Comparison of ENCODE assay signal across 20 cellular contexts in the genomic region with DNA sequence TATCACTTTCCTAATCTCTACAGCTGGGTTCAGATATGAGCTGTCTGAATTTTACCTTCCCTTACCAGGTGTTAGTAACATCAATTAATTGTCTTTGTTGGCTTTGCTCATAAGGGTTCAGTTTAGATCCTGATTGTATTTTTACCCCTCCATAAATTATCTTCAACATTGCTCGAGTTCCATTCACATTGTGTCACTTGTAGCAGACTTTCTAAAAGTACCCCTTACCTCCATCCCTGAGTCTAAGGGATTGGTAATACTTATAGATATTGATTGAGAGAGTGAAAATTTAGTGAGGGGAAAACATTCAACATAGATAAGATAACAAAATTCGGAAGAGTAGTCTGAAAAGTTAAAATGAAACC. TPM values are rescaled to one million over a fixed set of nuclear protein-coding genes. Genes with fewer than 3 reads are reported as not detected.
DNase-seq lines count a peak whose midpoint lies in the region; ATAC-seq and TF ChIP-seq lines count a peak whose summit lies in the region.
"Had no signal": no experiment of that assay in that cellular context is flagged by ENCODE, and none has a peak within 500 bp of the region (broad histone marks: within the 10 kb centered on the region; RNA-seq: fewer than 3 reads in every experiment).

No MANE protein-coding gene starts in this region.

- H3K27me3 Mint-ChIP-seq in MCF 10A (ENCODE audit: insufficient read depth, unreplicated experiment) = no peaks in the 10 kb centered on the region

- TF ChIP-seq POLR2A in breast epithelium (IDR thresholded peaks at IDR 0.05) = no peak

- ATAC-seq in left lung (peak; percentile 7), HG03457 (IDR thresholded peaks at IDR 0.05; ENCODE audit: unreplicated experiment) (no peak), GM21447 (IDR thresholded peaks at IDR 0.05; ENCODE audit: unreplicated experiment) (no peak)
- ATAC-seq: activated naive CD4-positive, alpha-beta T cell treated with anti-CD3 and anti-CD28 coated beads, Interleukin-2, amount 50 U/mL, for 72 hours; activated T-cell treated with anti-CD3 and anti-CD28 coated beads, Interleukin-2, amount 50 U/mL, for 4 hours; pancreas; T-helper 17 cell had no signal

- CTCF ChIA-PET in MCF 10A (lab: Yijun Ruan, JAX) = interaction anchor here (0.6 to 4.3 kb wide), 6 partner anchors 19 to 792 kb away, joined by 3 to 20 read pairs (median 4); no protein-coding TSS in a partner anchor

- DNase-seq in MCF 10A (ENCODE audit: unreplicated experiment) (no peak), breast epithelium (ENCODE audit: low spot score in 2 of 2) (no peak), ascending aorta (ENCODE audit: low spot score in 2 of 2) (no peak), left lung (no peak), NCI-H146 treated with DMSO at 0.1 percent for 48 hours (lab: John Stamatoyannopoulos, UW; ENCODE audit: unreplicated experiment) (no peak)
- DNase-seq: activated CD4-positive, alpha-beta memory T cell treated with anti-CD3 and anti-CD28 coated beads, Interleukin-2, amount 10 ng/mL, durations not matched to agents 7 days and 5 days; activated T-cell treated with anti-CD3 and anti-CD28 coated beads, Interleukin-2, amount 50 U/mL, for 4 hours; effector CD8-positive, alpha-beta T cell; islet precursor cell; NCI-H146; pancreas; small intestine; T-helper 17 cell; testis had no signal

- H3K27me3 ChIP-seq in breast epithelium (no peaks in the 10 kb centered on the region), ascending aorta (no peaks in the 10 kb centered on the region), left lung (no peaks in the 10 kb centered on the region), subcutaneous abdominal adipose tissue (ENCODE audit: control insufficient read depth in 5 of 5, insufficient read depth in 4 of 5, low read length in 5 of 5) (no peaks in the 10 kb centered on the region)
- H3K27me3 ChIP-seq: hepatocyte, pancreas, testis had no signal

- no peaks in the 10 kb centered on the region for H3K4me1 ChIP-seq in breast epithelium
- H3K4me1 ChIP-seq in ascending aorta = peaks cover 5 to 34% of the 10 kb centered on the region in 2 donors
- peaks cover 23 to 28% of the 10 kb centered on the region in 2 donors for H3K4me1 ChIP-seq in left lung
- H3K4me1 ChIP-seq in subcutaneous abdominal adipose tissue (ENCODE audit: control insufficient read depth in 5 of 5, insufficient read depth in 5 of 5, low read length in 5 of 5) = peaks cover 0 to 37% (median 9%) of the 10 kb centered on the region in 5 donors
- H3K4me1 ChIP-seq: pancreas, testis had no signal

- no peaks in the 10 kb centered on the region for H3K36me3 Mint-ChIP-seq in MCF 10A (ENCODE audit: insufficient read depth, unreplicated experiment)

- BruUV-seq in MCF 10A (replicated peaks; lab: Mats Ljungman, UMichigan) = no TSS peak

- H3K36me3 ChIP-seq in breast epithelium = no peaks in the 10 kb centered on the region
- H3K36me3 ChIP-seq in ascending aorta = no peaks in the 10 kb centered on the region
- H3K36me3 ChIP-seq in left lung = no peaks in the 10 kb centered on the region
- no peaks in the 10 kb centered on the region for H3K36me3 ChIP-seq in subcutaneous abdominal adipose tissue (ENCODE audit: control insufficient read depth in 5 of 5, insufficient read depth in 5 of 5, low read length in 5 of 5)
- H3K36me3 ChIP-seq: pancreas had no signal

- H3K9me3 ChIP-seq in breast epithelium (no peaks in the 10 kb centered on the region), ascending aorta (no peaks in the 10 kb centered on the region), left lung (no peaks in the 10 kb centered on the region), subcutaneous abdominal adipose tissue (ENCODE audit: control insufficient read depth in 5 of 5, low read length in 5 of 5) (no peaks in the 10 kb centered on the region)
- H3K9me3 ChIP-seq: pancreas, testis had no signal

- H3K9me3 Mint-ChIP-seq in MCF 10A (ENCODE audit: unreplicated experiment) = no peaks in the 10 kb centered on the region
- H3K9me3 Mint-ChIP-seq: activated CD4-positive, alpha-beta memory T cell treated with anti-CD3 and anti-CD28 coated beads, Interleukin-2, amount 10 ng/mL, durations not matched to agents 7 days and 5 days; activated naive CD4-positive, alpha-beta T cell treated with anti-CD3 and anti-CD28 coated beads, Interleukin-2, amount 50 U/mL, for 72 hours; activated T-cell treated with anti-CD3 and anti-CD28 coated beads, Interleukin-2, amount 50 U/mL, for 4 hours had no signal

- intact Hi-C loops in MCF 10A (cut with micrococcal nuclease) (no loop called here), breast epithelium (cut with DNase I; ENCODE audit: low total_unique reads) (no loop called here), ascending aorta (cut with DNase I) (no loop called here), left lung (cut with DNase I) (no loop called here)

- H3K27ac Mint-ChIP-seq in MCF 10A (ENCODE audit: low read depth, unreplicated experiment) = peak overlapping the region; percentile 33
- H3K27ac Mint-ChIP-seq: activated CD4-positive, alpha-beta memory T cell treated with anti-CD3 and anti-CD28 coated beads, Interleukin-2, amount 10 ng/mL, durations not matched to agents 7 days and 5 days; activated naive CD4-positive, alpha-beta T cell treated with anti-CD3 and anti-CD28 coated beads, Interleukin-2, amount 50 U/mL, for 72 hours; T-helper 17 cell had no signal

- H3K27ac ChIP-seq in breast epithelium (no peak overlapping the region), ascending aorta (peak overlapping the region; percentile 12 to 52), left lung (peak overlapping the region in 1 of 2 donors; percentile 17), subcutaneous abdominal adipose tissue (ENCODE audit: low read depth, low read length) (peak overlapping the region; percentile 13)
- H3K27ac ChIP-seq: 22Rv1, hepatocyte, pancreas, testis had no signal

- H3K4me3 Mint-ChIP-seq in MCF 10A (ENCODE audit: unreplicated experiment) = no peak overlapping the region
- H3K4me3 Mint-ChIP-seq: activated CD4-positive, alpha-beta memory T cell treated with anti-CD3 and anti-CD28 coated beads, Interleukin-2, amount 10 ng/mL, durations not matched to agents 7 days and 5 days; activated T-cell treated with anti-CD3 and anti-CD28 coated beads, Interleukin-2, amount 50 U/mL, for 4 hours; T-helper 17 cell had no signal

- no peak for TF ChIP-seq CTCF in MCF 10A (IDR thresholded peaks at IDR 0.05; ENCODE audit: unreplicated experiment)
- no peak for TF ChIP-seq CTCF in breast epithelium (IDR thresholded peaks at IDR 0.05)
- no peak for TF ChIP-seq CTCF in ascending aorta (IDR thresholded peaks at IDR 0.05)
- no peak for TF ChIP-seq CTCF in left lung (IDR thresholded peaks at IDR 0.05)

- H3K4me3 ChIP-seq in breast epithelium (no peak overlapping the region), ascending aorta (no peak overlapping the region), left lung (no peak overlapping the region), subcutaneous abdominal adipose tissue (ENCODE audit: low read depth in 1 of 5, low read length in 5 of 5) (no peak overlapping the region)
- H3K4me3 ChIP-seq: hepatocyte, pancreas, testis had no signal

- H3K9ac ChIP-seq in subcutaneous abdominal adipose tissue (ENCODE audit: low read length in 5 of 5) = no peak overlapping the region

- POLR2A ChIA-PET in MCF 10A (lab: Yijun Ruan, JAX) = interaction anchor here (0.6 to 9.0 kb wide), 11 partner anchors 7 to 195 kb away, joined by 3 to 100 read pairs (median 6); a partner anchor contains a TSS

- peaks cover 44% of the 10 kb centered on the region for H3K4me1 Mint-ChIP-seq in MCF 10A (ENCODE audit: insufficient read depth, unreplicated experiment)
- H3K4me1 Mint-ChIP-seq: activated CD4-positive, alpha-beta memory T cell treated with anti-CD3 and anti-CD28 coated beads, Interleukin-2, amount 10 ng/mL, durations not matched to agents 7 days and 5 days; T-helper 17 cell had no signal

RNA-seq across cellular contexts. Expression of a gene that starts 7.3 kb away (rescaled TPM):
- total RNA-seq in MCF 10A (2022) (56.9 and 62.4 TPM in 2 replicates), breast epithelium (10 to 100 TPM; 28.5 to 41.0 (median 40.5) TPM), ascending aorta (57.5 TPM), left lung (10 to 100 TPM; 27.5 to 30.2 TPM)
- total RNA-seq: activated CD4-positive, alpha-beta memory T cell treated with anti-CD3 and anti-CD28 coated beads, Interleukin-2, amount 10 ng/mL, durations not matched to agents 7 days and 5 days; activated naive CD4-positive, alpha-beta T cell treated with anti-CD3 and anti-CD28 coated beads, Interleukin-2, amount 50 U/mL, for 72 hours had no signal

Comparison
In these comparisons a context has a peak if more than half of its experiments do, and no peak if none do; other contexts are left out.
1. H3K27ac ChIP-seq: peak in ascending aorta (2 of 2) and subcutaneous abdominal adipose tissue (single experiment); none in breast epithelium (0 of 2).